In genomic region chr3:54989023-54989380, GRCh38 we compare ENCODE assay signal across 23 cellular contexts.
DNase-seq lines count a peak whose midpoint lies in the region; ATAC-seq and TF ChIP-seq lines count a peak whose summit lies in the region.
"Had no signal": no experiment of that assay in that cellular context is flagged by ENCODE, and none has a peak within 500 bp of the region (broad histone marks: within the 10 kb centered on the region; RNA-seq: fewer than 3 reads in every experiment).

No MANE protein-coding gene starts in this region.

- no peaks in the 10 kb centered on the region for H3K36me3 ChIP-seq in cardiac muscle cell
- no peaks in the 10 kb centered on the region for H3K36me3 ChIP-seq in brain microvascular endothelial cell (replicated peaks)
- H3K36me3 ChIP-seq: ascending aorta, esophagus squamous epithelium, SJSA1, upper lobe of left lung had no signal

- H3K4me1 Mint-ChIP-seq in nephron = peaks cover 52% of the 10 kb centered on the region
- peaks cover 46% of the 10 kb centered on the region for H3K4me1 Mint-ChIP-seq in type B pancreatic cell (ENCODE audit: unreplicated experiment)
- H3K4me1 Mint-ChIP-seq: activated B cell treated with CpG ODN at 0.5 μM for 24 hours; central memory CD8-positive, alpha-beta T cell had no signal

- H3K36me3 Mint-ChIP-seq in nephron (ENCODE audit: low read depth) = no peaks in the 10 kb centered on the region
- no peaks in the 10 kb centered on the region for H3K36me3 Mint-ChIP-seq in type B pancreatic cell

- H3K27me3 Mint-ChIP-seq in nephron (ENCODE audit: low read depth) (no peaks in the 10 kb centered on the region), type B pancreatic cell (no peaks in the 10 kb centered on the region)
- H3K27me3 Mint-ChIP-seq: activated B cell treated with CpG ODN at 0.5 μM for 24 hours; CD4-positive, alpha-beta T cell; central memory CD8-positive, alpha-beta T cell had no signal

- peaks cover 22% of the 10 kb centered on the region for H3K4me1 ChIP-seq in cardiac muscle cell (ENCODE audit: low read depth)
- H3K4me1 ChIP-seq: ascending aorta had no signal

- H3K27ac ChIP-seq in cardiac muscle cell = peak overlapping the region; percentile 40
- H3K27ac ChIP-seq in brain microvascular endothelial cell = peak overlapping the region; percentile 51
- H3K27ac ChIP-seq in RWPE1 = no peak overlapping the region
- H3K27ac ChIP-seq: ascending aorta, SJSA1, upper lobe of left lung had no signal

- TF ChIP-seq CTCF in cardiac muscle cell (IDR thresholded peaks at IDR 0.05; ENCODE audit: low read depth, low read length) = no peak
- no peak for TF ChIP-seq CTCF in brain microvascular endothelial cell (IDR thresholded peaks at IDR 0.05; ENCODE audit: low read depth, low read length, missing control alignments)
- no peak for TF ChIP-seq CTCF in nephron (IDR thresholded peaks at IDR 0.05; ENCODE audit: unreplicated experiment in 3 of 3)
- TF ChIP-seq CTCF in type B pancreatic cell (conservative IDR thresholded peaks at IDR 0.05) = no peak
- TF ChIP-seq CTCF in RWPE1 (conservative IDR thresholded peaks at IDR 0.05; ENCODE audit: low read depth) = no peak

- H3K27ac Mint-ChIP-seq in nephron = peak overlapping the region; percentile 86 to 95 (median 94)
- H3K27ac Mint-ChIP-seq in type B pancreatic cell = peak overlapping the region; percentile 68
- H3K27ac Mint-ChIP-seq: activated B cell treated with CpG ODN at 0.5 μM for 24 hours; CD4-positive, alpha-beta T cell had no signal

- H3K4me3 ChIP-seq in cardiac muscle cell (no peak overlapping the region), brain microvascular endothelial cell (ENCODE audit: low read depth, low read length) (no peak overlapping the region)
- H3K4me3 ChIP-seq: ascending aorta, esophagus squamous epithelium, SJSA1, upper lobe of left lung had no signal

- in situ Hi-C loops in brain microvascular endothelial cell (cut with HindIII; ENCODE audit: low pct_ligation_motif_present, low sequenced_read_pairs) = no loop called here

- H3K9me3 Mint-ChIP-seq in nephron (no peaks in the 10 kb centered on the region), type B pancreatic cell (peaks cover 6% of the 10 kb centered on the region)
- H3K9me3 Mint-ChIP-seq: activated B cell treated with CpG ODN at 0.5 μM for 24 hours; CD4-positive, alpha-beta T cell had no signal

- H3K9me3 ChIP-seq in cardiac muscle cell (ENCODE audit: low read depth) = no peaks in the 10 kb centered on the region
- H3K9me3 ChIP-seq: ascending aorta, esophagus squamous epithelium, SJSA1, upper lobe of left lung had no signal

- ATAC-seq in GM21367 (IDR thresholded peaks at IDR 0.05; ENCODE audit: unreplicated experiment) = no peak
- ATAC-seq: activated T-cell treated with anti-CD3 and anti-CD28 coated beads, Interleukin-2, amount 50 U/mL, for 4 hours had no signal

- CTCF ChIA-PET in RWPE1 (lab: Yijun Ruan, JAX) = no interaction called here

- H3K4me3 Mint-ChIP-seq in nephron = peak overlapping the region in 2 of 3 experiments; percentile 12 to 19
- peak overlapping the region; percentile 40 for H3K4me3 Mint-ChIP-seq in type B pancreatic cell
- H3K4me3 Mint-ChIP-seq: activated B cell treated with CpG ODN at 0.5 μM for 24 hours; activated T-cell treated with anti-CD3 and anti-CD28 coated beads, Interleukin-2, amount 50 U/mL, for 4 hours; CD4-positive, alpha-beta T cell; central memory CD8-positive, alpha-beta T cell had no signal

- no peaks in the 10 kb centered on the region for H3K27me3 ChIP-seq in cardiac muscle cell
- H3K27me3 ChIP-seq in brain microvascular endothelial cell (replicated peaks) = no peaks in the 10 kb centered on the region
- H3K27me3 ChIP-seq: ascending aorta, esophagus squamous epithelium, SJSA1, upper lobe of left lung had no signal

- POLR2A ChIA-PET in RWPE1 (lab: Yijun Ruan, JAX; ENCODE audit: low non-redundant PET) = no interaction called here

- intact Hi-C loops in cardiac septum (cut with DNase I) = no loop called here

- DNase-seq in cardiac muscle cell (ENCODE audit: low read depth in 1 of 2, low spot score in 1 of 2) (no peak), cardiac septum (ENCODE audit: low spot score) (no peak), brain microvascular endothelial cell (no peak), type B pancreatic cell (ENCODE audit: extremely low spot score, unreplicated experiment) (no peak), RWPE1 (ENCODE audit: low spot score) (no peak)
- DNase-seq in activated naive CD4-positive, alpha-beta T cell (lab: John Stamatoyannopoulos, UW) = no peak
- DNase-seq: 8988T; activated B cell treated with CpG ODN at 0.5 μM for 24 hours; activated gamma-delta T cell treated with Interleukin-2 at 50 U/mL for 16 hours; activated T-cell treated with anti-CD3 and anti-CD28 coated beads, Interleukin-2, amount 50 U/mL, for 4 hours; CD4-positive, alpha-beta T cell; esophagus squamous epithelium; GOT3; NCI-H1048; NCI-H446; NCI-H774; stimulated activated CD4-positive, alpha-beta T cell treated with anti-CD3 and anti-CD28 coated beads, Interleukin-4, amount 100 ng/mL, for 1 hour had no signal
